In the genomic region with DNA sequence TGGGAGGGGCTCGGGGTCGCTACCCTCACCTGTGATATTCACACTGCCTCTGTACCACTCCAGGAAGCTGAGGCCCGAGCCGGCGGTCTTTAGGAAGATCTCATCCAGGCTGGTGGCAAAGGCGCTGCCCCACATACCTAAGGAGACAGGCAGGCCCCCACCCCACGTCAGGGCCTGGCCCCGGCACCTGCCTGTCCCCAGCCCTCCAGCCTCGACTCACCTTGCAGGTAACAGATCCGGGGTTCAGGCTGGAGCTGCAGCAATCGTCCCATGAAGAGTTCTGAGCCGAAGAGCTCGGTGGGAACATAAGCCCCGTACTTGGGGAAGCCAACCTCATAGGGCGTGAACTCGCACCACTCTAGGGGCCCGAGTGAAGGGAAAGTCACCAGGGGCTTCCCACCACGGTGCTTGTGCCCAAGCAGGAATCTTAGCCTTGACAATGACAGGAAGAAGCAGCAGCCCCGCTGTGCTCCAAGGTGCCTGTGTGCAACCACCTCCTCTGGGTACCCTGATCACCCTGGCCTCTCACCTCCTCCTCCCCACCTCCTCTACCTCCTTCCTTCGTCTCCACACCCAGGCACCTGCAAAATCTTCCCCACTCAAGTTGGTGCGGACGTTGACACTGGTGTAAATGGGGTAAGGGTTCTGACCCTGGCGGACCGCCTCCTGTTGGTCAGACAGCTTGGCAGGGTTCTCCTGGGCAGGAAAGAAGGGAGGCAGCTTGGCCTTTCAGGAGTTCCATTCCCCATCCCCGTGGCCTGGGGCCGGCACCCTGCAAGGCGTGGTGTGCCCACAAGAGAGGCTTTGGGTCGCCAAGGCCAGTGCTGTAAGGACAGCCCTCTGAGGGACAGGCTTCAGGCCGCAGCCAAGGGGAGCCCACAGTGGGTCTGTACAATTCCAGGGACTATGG, we compare ENCODE assay signal across 1 cellular context.
TF ChIP-seq lines count a peak whose summit lies in the region.

No MANE protein-coding gene starts in this region.

TF ChIP-seq in WTC11, 78 proteins besides CTCF, POLR2A, EP300 and RAD21:
- TF ChIP-seq ARID4B (CRISPR knock-in tag; IDR thresholded peaks at IDR 0.05; ENCODE audit: borderline replicate concordance) (no peak), RORB (CRISPR knock-in tag; IDR thresholded peaks at IDR 0.05) (no peak), HMGXB4 (CRISPR knock-in tag; IDR thresholded peaks at IDR 0.05) (no peak), E2F5 (CRISPR knock-in tag; IDR thresholded peaks at IDR 0.05) (no peak), TCF7 (CRISPR knock-in tag; IDR thresholded peaks at IDR 0.05; ENCODE audit: low read depth) (no peak), USF2 (CRISPR knock-in tag; IDR thresholded peaks at IDR 0.05) (no peak), PREB (CRISPR knock-in tag; IDR thresholded peaks at IDR 0.05; ENCODE audit: borderline replicate concordance) (no peak), FOXJ3 (CRISPR knock-in tag; IDR thresholded peaks at IDR 0.05; ENCODE audit: borderline replicate concordance) (no peak), ELF4 (CRISPR knock-in tag; IDR thresholded peaks at IDR 0.05; ENCODE audit: low read depth) (no peak), EMX1 (CRISPR knock-in tag; IDR thresholded peaks at IDR 0.05) (no peak), NR1H2 (CRISPR knock-in tag; IDR thresholded peaks at IDR 0.05) (no peak), SOX15 (CRISPR knock-in tag; IDR thresholded peaks at IDR 0.05) (no peak)
- TF ChIP-seq, protein P1, sequence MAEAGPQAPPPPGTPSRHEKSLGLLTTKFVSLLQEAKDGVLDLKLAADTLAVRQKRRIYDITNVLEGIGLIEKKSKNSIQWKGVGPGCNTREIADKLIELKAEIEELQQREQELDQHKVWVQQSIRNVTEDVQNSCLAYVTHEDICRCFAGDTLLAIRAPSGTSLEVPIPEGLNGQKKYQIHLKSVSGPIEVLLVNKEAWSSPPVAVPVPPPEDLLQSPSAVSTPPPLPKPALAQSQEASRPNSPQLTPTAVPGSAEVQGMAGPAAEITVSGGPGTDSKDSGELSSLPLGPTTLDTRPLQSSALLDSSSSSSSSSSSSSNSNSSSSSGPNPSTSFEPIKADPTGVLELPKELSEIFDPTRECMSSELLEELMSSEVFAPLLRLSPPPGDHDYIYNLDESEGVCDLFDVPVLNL (CRISPR knock-in tag; IDR thresholded peaks at IDR 0.05; ENCODE audit: borderline replicate concordance, low read depth), result no peak
